17 cellular contexts compared by ENCODE assay signal in genomic region chr4:152672403-152673092, GRCh38. TPM values are rescaled to one million over a fixed set of nuclear protein-coding genes. Genes with fewer than 3 reads are reported as not detected.
DNase-seq lines count a peak whose midpoint lies in the region; ATAC-seq, FAIRE-seq and TF ChIP-seq lines count a peak whose summit lies in the region.
"Had no signal": no experiment of that assay in that cellular context is flagged by ENCODE, and none has a peak within 500 bp of the region (broad histone marks: within the 10 kb centered on the region; RNA-seq: fewer than 3 reads in every experiment).

No MANE protein-coding gene starts in this region.

- ATAC-seq in sciatic nerve = no peak
- ATAC-seq: PC-3 had no signal

- no peaks in the 10 kb centered on the region for H3K27me3 Mint-ChIP-seq in CD14-positive monocyte (ENCODE audit: low read depth in 3 of 3)

- FAIRE-seq in keratinocyte (lab: Jason Lieb, UNC) = peak; percentile 29
- FAIRE-seq: GM12891 had no signal

- TF ChIP-seq CTCF in keratinocyte (optimal IDR thresholded peaks at IDR 0.05 in 1 of 3, IDR thresholded peaks at IDR 0.05 in 1 of 3, conservative IDR thresholded peaks at IDR 0.05 in 1 of 3; ENCODE audit: extremely low read depth in 1 of 3, insufficient read depth in 2 of 3, low read length in 3 of 3) = no peak
- no peak for TF ChIP-seq CTCF in osteoblast (IDR thresholded peaks at IDR 0.05; ENCODE audit: extremely low read depth, low read depth, low read length)
- no peak for TF ChIP-seq CTCF in GM20000 (IDR thresholded peaks at IDR 0.05; ENCODE audit: extremely low read depth, missing control alignments)
- no peak for TF ChIP-seq CTCF in CD14-positive monocyte (IDR thresholded peaks at IDR 0.05)

- peak overlapping the region in 3 of 7 donors; percentile 11 to 48 (median 17) for H3K27ac Mint-ChIP-seq in CD14-positive monocyte
- H3K27ac Mint-ChIP-seq: H9 had no signal

- H3K27ac ChIP-seq in keratinocyte (ENCODE audit: control insufficient read depth, insufficient read depth, low read length) = no peak overlapping the region
- H3K27ac ChIP-seq in osteoblast (ENCODE audit: low read depth, low read length) = no peak overlapping the region
- H3K27ac ChIP-seq: BLaER1 treated with 17β-estradiol and CSF1 and Interleukin-3, amounts not matched to agents 10 nM and 100 nM had no signal

- H3K4me1 ChIP-seq in keratinocyte (ENCODE audit: control insufficient read depth, extremely low read depth, insufficient read depth, low read length) = peaks cover 33% of the 10 kb centered on the region
- no peaks in the 10 kb centered on the region for H3K4me1 ChIP-seq in osteoblast (ENCODE audit: insufficient read depth, low read length)
- H3K4me1 ChIP-seq: BLaER1 treated with 17β-estradiol and CSF1 and Interleukin-3, amounts not matched to agents 10 nM and 100 nM had no signal

- no peaks in the 10 kb centered on the region for H3K9me1 ChIP-seq in keratinocyte (ENCODE audit: control insufficient read depth, extremely low read depth, insufficient read depth, low read length)

- H3K27me3 ChIP-seq in keratinocyte (ENCODE audit: control insufficient read depth, extremely low read depth, insufficient read depth, low read length) (no peaks in the 10 kb centered on the region), osteoblast (ENCODE audit: insufficient read depth, low read length) (peaks cover 10% of the 10 kb centered on the region)
- H3K27me3 ChIP-seq: BLaER1 treated with 17β-estradiol and CSF1 and Interleukin-3, amounts not matched to agents 10 nM and 100 nM had no signal

- H2AFZ ChIP-seq in keratinocyte (ENCODE audit: control insufficient read depth, low read length) (no peak overlapping the region), osteoblast (ENCODE audit: low read length) (no peak overlapping the region)

- H3K4me3 ChIP-seq in keratinocyte (ENCODE audit: control insufficient read depth in 2 of 3, extremely low read depth in 1 of 3, insufficient read depth in 2 of 3, low read depth in 1 of 3, low read length in 3 of 3) (no peak overlapping the region), osteoblast (ENCODE audit: insufficient read depth, low read length) (no peak overlapping the region)
- H3K4me3 ChIP-seq: BLaER1 treated with 17β-estradiol and CSF1 and Interleukin-3, amounts not matched to agents 10 nM and 100 nM had no signal

- H3K4me3 Mint-ChIP-seq in CD14-positive monocyte = no peak overlapping the region
- H3K4me3 Mint-ChIP-seq: H9 had no signal

- H4K20me1 ChIP-seq in keratinocyte (ENCODE audit: control insufficient read depth, extremely low read depth, insufficient read depth, low read length) (peaks cover 3% of the 10 kb centered on the region), osteoblast (ENCODE audit: insufficient read depth, low read length) (no peaks in the 10 kb centered on the region)
- H4K20me1 ChIP-seq: BLaER1 treated with 17β-estradiol and CSF1 and Interleukin-3, amounts not matched to agents 10 nM and 100 nM had no signal

- intact Hi-C loops in CD14-positive monocyte (cut with micrococcal nuclease) (no loop called here), sciatic nerve (cut with DNase I) (no loop called here)

- H3K9ac ChIP-seq in keratinocyte (ENCODE audit: control insufficient read depth, extremely low read depth, insufficient read depth, low read length) = no peak overlapping the region
- H3K9ac ChIP-seq: BLaER1 treated with 17β-estradiol and CSF1 and Interleukin-3, amounts not matched to agents 10 nM and 100 nM had no signal

- dilution Hi-C loops in keratinocyte (cut with MboI; ENCODE audit: extremely low pct_ligation_motif_present, low sequenced_read_pairs) = no loop called here

- peaks cover 34% of the 10 kb centered on the region for H3K4me1 Mint-ChIP-seq in CD14-positive monocyte

- peaks cover 63 to 64% of the 10 kb centered on the region in 2 donors for H3K36me3 Mint-ChIP-seq in CD14-positive monocyte

- H3K9me3 ChIP-seq in keratinocyte (ENCODE audit: control insufficient read depth, low read depth, low read length) (no peaks in the 10 kb centered on the region), osteoblast (ENCODE audit: low read depth, low read length) (no peaks in the 10 kb centered on the region)
- H3K9me3 ChIP-seq: BLaER1 treated with 17β-estradiol and CSF1 and Interleukin-3, amounts not matched to agents 10 nM and 100 nM had no signal

- H3K79me2 ChIP-seq in keratinocyte (ENCODE audit: control insufficient read depth, insufficient read depth, low read length) (peaks cover 79% of the 10 kb centered on the region), osteoblast (ENCODE audit: insufficient read depth, low read length) (no peaks in the 10 kb centered on the region)

- H3K4me2 ChIP-seq in keratinocyte (ENCODE audit: control insufficient read depth, extremely low read depth, insufficient read depth, low read depth, low read length) (no peak overlapping the region), osteoblast (ENCODE audit: insufficient read depth, low read length) (no peak overlapping the region)
- H3K4me2 ChIP-seq: BLaER1 treated with 17β-estradiol and CSF1 and Interleukin-3, amounts not matched to agents 10 nM and 100 nM had no signal

- H3K36me3 ChIP-seq in keratinocyte (ENCODE audit: control insufficient read depth in 2 of 2, extremely low read depth in 1 of 2, insufficient read depth in 2 of 2, low read length in 2 of 2) (peaks cover 6 to 22% of the 10 kb centered on the region in 2 experiments), osteoblast (ENCODE audit: insufficient read depth, low read length) (no peaks in the 10 kb centered on the region)
- H3K36me3 ChIP-seq: BLaER1 treated with 17β-estradiol and CSF1 and Interleukin-3, amounts not matched to agents 10 nM and 100 nM had no signal

- no peaks in the 10 kb centered on the region for H3K9me3 Mint-ChIP-seq in CD14-positive monocyte
- H3K9me3 Mint-ChIP-seq: H9 had no signal

- DNase-seq in NCI-H2171 treated with DMSO at 0.1 percent for 48 hours (lab: John Stamatoyannopoulos, UW) (peak; percentile 2), NCI-H2171 (lab: John Stamatoyannopoulos, UW) (no peak), NCI-H2227 treated with DMSO at 0.1 percent for 48 hours (lab: John Stamatoyannopoulos, UW) (peak; percentile 7), keratinocyte (ENCODE audit: low read depth, low spot score) (no peak), osteoblast (ENCODE audit: insufficient read length, low spot score, missing footprints) (peak; percentile 55), GM20000 (ENCODE audit: low spot score) (no peak), CD14-positive monocyte (ENCODE audit: low spot score) (no peak), sciatic nerve (ENCODE audit: low spot score) (no peak)
- DNase-seq: DMS 273 treated with DMSO at 0.1 percent for 48 hours, GDM1, H9, NCI-H187 treated with DMSO at 0.1 percent for 48 hours, NCI-H226, NCI-H524 treated with DMSO at 0.1 percent for 48 hours, PC-3 had no signal

RNA-seq across cellular contexts. Expression of gene TMEM154, which starts 7.2 kb away (rescaled TPM):
- 41.9 to 106 TPM (median 52.5 TPM) in 3 replicates for polyA plus RNA-seq in keratinocyte
- 43.2 TPM for polyA plus RNA-seq in keratinocyte (2011; ENCODE audit: low read depth)
- 27.5 and 70.7 TPM in 2 replicates for polyA plus RNA-seq in keratinocyte (2011; cell fraction: cytosol; rRNA removed)
- 63.9 and 77.4 TPM in 2 replicates for polyA plus RNA-seq in keratinocyte (2011; cell fraction: nucleus; rRNA removed)
- 33.8 and 66.2 TPM in 2 replicates for polyA plus RNA-seq in keratinocyte (2012; ENCODE audit: low replicate concordance)
- 50.2 to 103 TPM (median 66.3 TPM) in 3 replicates for polyA minus RNA-seq in keratinocyte
- 32.8 TPM for polyA minus RNA-seq in keratinocyte (2011; cell fraction: cytosol; rRNA and poly(A)+ RNA removed)
- polyA minus RNA-seq in keratinocyte (2011; cell fraction: nucleus; rRNA and poly(A)+ RNA removed) = 62.8 and 110 TPM in 2 replicates
- 1.8 and 2.9 TPM in 2 replicates for total RNA-seq in osteoblast
- polyA plus RNA-seq in CD14-positive monocyte = 100 to 1,000 TPM; 117 to 157 TPM
- 3.7 TPM for total RNA-seq in sciatic nerve

Comparison
In these comparisons a context has a peak if more than half of its experiments do, and no peak if none do; other contexts are left out.
1. DNase-seq: peak in NCI-H2171 treated with DMSO at 0.1 percent for 48 hours (single experiment), NCI-H2227 treated with DMSO at 0.1 percent for 48 hours (single experiment) and osteoblast (single experiment); none in NCI-H2171 (single experiment), keratinocyte (single experiment), GM20000 (single experiment), CD14-positive monocyte (single experiment) and sciatic nerve (single experiment).